Comparison of ENCODE assay signal across 8 cellular contexts in genomic region chr12:124940393-124941169, GRCh38. TPM values are rescaled to one million over a fixed set of nuclear protein-coding genes. Genes with fewer than 3 reads are reported as not detected.
DNase-seq lines count a peak whose midpoint lies in the region; TF ChIP-seq lines count a peak whose summit lies in the region.

No MANE protein-coding gene starts in this region.

- no peaks in the 10 kb centered on the region for H3K9me3 ChIP-seq in HAP-1
- no peaks in the 10 kb centered on the region for H3K9me3 ChIP-seq in cardiac muscle cell (ENCODE audit: low read depth)
- H3K9me3 ChIP-seq in prostate gland = no peaks in the 10 kb centered on the region
- H3K9me3 ChIP-seq in vagina = no peaks in the 10 kb centered on the region

- TF ChIP-seq CTCF in cardiac muscle cell (IDR thresholded peaks at IDR 0.05; ENCODE audit: low read depth, low read length) = peak; percentile 91
- TF ChIP-seq CTCF in prostate gland (IDR thresholded peaks at IDR 0.05) = peak; percentile 91 to 96 (median 94)
- peak; percentile 61 to 95 (median 75) for TF ChIP-seq CTCF in vagina (IDR thresholded peaks at IDR 0.05)

- in situ Hi-C loops in HAP-1 (cut with MboI; ENCODE audit: low sequenced_read_pairs) = no loop called here

- 8% methylated on average over 27 of the region's 27 CpGs for WGBS in prostate gland

- H3K4me1 ChIP-seq in HAP-1 (peaks cover 17% of the 10 kb centered on the region), cardiac muscle cell (ENCODE audit: low read depth) (peaks cover 11% of the 10 kb centered on the region), prostate gland (replicated peaks) (no peaks in the 10 kb centered on the region), vagina (peaks cover 22% of the 10 kb centered on the region)

- no peaks in the 10 kb centered on the region for H3K9me3 Mint-ChIP-seq in activated naive CD4-positive, alpha-beta T cell treated with anti-CD3 and anti-CD28 coated beads, Interleukin-2, amount 10 ng/mL, durations not matched to agents 7 days and 5 days

- no peak overlapping the region for H3K27ac Mint-ChIP-seq in activated naive CD4-positive, alpha-beta T cell treated with anti-CD3 and anti-CD28 coated beads, Interleukin-2, amount 10 ng/mL, durations not matched to agents 7 days and 5 days

- CTCF ChIA-PET in activated naive CD4-positive, alpha-beta T cell treated with anti-CD3 and anti-CD28 coated beads, Interleukin-2, amount 10 ng/mL, durations not matched to agents 7 days and 5 days (lab: Charles Lee) = interaction anchor here (0.5 to 8.7 kb wide), 23 partner anchors 10 to 242 kb away, joined by 3 to 156 read pairs (median 4); partner anchors contain the start of genes AACS, BRI3BP and UBC

- H3K4me3 ChIP-seq in HAP-1 (peak overlapping the region; percentile 38), cardiac muscle cell (peak overlapping the region; percentile 48), prostate gland (peak overlapping the region; percentile 32 to 36), vagina (peak overlapping the region; percentile 48 to 51)

- H3K36me3 Mint-ChIP-seq in activated naive CD4-positive, alpha-beta T cell treated with anti-CD3 and anti-CD28 coated beads, Interleukin-2, amount 10 ng/mL, durations not matched to agents 7 days and 5 days = peaks cover 7% of the 10 kb centered on the region

- no peaks in the 10 kb centered on the region for H3K27me3 ChIP-seq in HAP-1 (ENCODE audit: low read depth)
- H3K27me3 ChIP-seq in cardiac muscle cell = no peaks in the 10 kb centered on the region
- H3K27me3 ChIP-seq in prostate gland (replicated peaks; ENCODE audit: insufficient read depth) = no peaks in the 10 kb centered on the region
- H3K27me3 ChIP-seq in vagina = no peaks in the 10 kb centered on the region

- H3K4me3 Mint-ChIP-seq in activated naive CD4-positive, alpha-beta T cell treated with anti-CD3 and anti-CD28 coated beads, Interleukin-2, amount 10 ng/mL, durations not matched to agents 7 days and 5 days = no peak overlapping the region

- H3K27me3 Mint-ChIP-seq in activated naive CD4-positive, alpha-beta T cell treated with anti-CD3 and anti-CD28 coated beads, Interleukin-2, amount 10 ng/mL, durations not matched to agents 7 days and 5 days = no peaks in the 10 kb centered on the region

- DNase-seq in GM04503 (ENCODE audit: low read depth) (peak; percentile 56), HAP-1 (ENCODE audit: low spot score in 2 of 2) (peak; percentile 90 to 95), NCI-H460 (ENCODE audit: extremely low read depth, low read depth) (peak; percentile 96), cardiac muscle cell (ENCODE audit: low read depth in 1 of 2, low spot score in 1 of 2) (peak; percentile 89 to 93), prostate gland (ENCODE audit: low spot score) (peak; percentile 90), vagina (ENCODE audit: extremely low spot score in 2 of 2) (peak in 1 of 2 donors; percentile 96), NCI-H774 (lab: John Stamatoyannopoulos, UW) (no peak)
- peak; percentile 90 for DNase-seq in activated naive CD4-positive, alpha-beta T cell treated with anti-CD3 and anti-CD28 coated beads, Interleukin-2, amount 10 ng/mL, durations not matched to agents 7 days and 5 days

- intact Hi-C loops in prostate gland (cut with DNase I) = no loop called here
- intact Hi-C loops in vagina (cut with DNase I) = no loop called here

- TF ChIP-seq POLR2A in prostate gland (IDR thresholded peaks at IDR 0.05) = peak; percentile 8
- TF ChIP-seq POLR2A in vagina (IDR thresholded peaks at IDR 0.05) = no peak

- H3K36me3 ChIP-seq in HAP-1 (replicated peaks) (no peaks in the 10 kb centered on the region), cardiac muscle cell (no peaks in the 10 kb centered on the region), prostate gland (no peaks in the 10 kb centered on the region), vagina (no peaks in the 10 kb centered on the region)

- H3K27ac ChIP-seq in cardiac muscle cell = peak overlapping the region; percentile 94
- H3K27ac ChIP-seq in prostate gland = peak overlapping the region; percentile 93 to 95
- H3K27ac ChIP-seq in vagina = peak overlapping the region; percentile 97

- H3K4me1 Mint-ChIP-seq in activated naive CD4-positive, alpha-beta T cell treated with anti-CD3 and anti-CD28 coated beads, Interleukin-2, amount 10 ng/mL, durations not matched to agents 7 days and 5 days = peaks cover 24% of the 10 kb centered on the region

RNA-seq across cellular contexts. Expression of gene UBC, which starts 26.1 kb away (rescaled TPM):
- 1,852 and 1,911 TPM in 2 replicates for total RNA-seq in NCI-H460 (2014; rRNA removed; shearing (Covaris generic))
- polyA plus RNA-seq in NCI-H460 (2014; cell fraction: nucleus; rRNA removed) = 800 and 1,047 TPM in 2 replicates
- total RNA-seq in cardiac muscle cell = 831 and 1,139 TPM in 2 replicates
- polyA plus RNA-seq in cardiac muscle cell = 897 and 1,281 TPM in 2 replicates
- 1,000 to 10,000 TPM in 1 of 2 donors, 100 to 1,000 TPM in 1; 854 to 1,154 TPM for total RNA-seq in prostate gland
- 2,671 TPM for total RNA-seq in vagina

RNA-seq across cellular contexts. Expression of gene DHX37, which starts 48.4 kb away (rescaled TPM):
- total RNA-seq in NCI-H460 (2014; rRNA removed; shearing (Covaris generic)) = 20.3 and 20.8 TPM in 2 replicates
- polyA plus RNA-seq in NCI-H460 (2014; cell fraction: nucleus; rRNA removed) = 35.8 and 56.8 TPM in 2 replicates
- total RNA-seq in cardiac muscle cell = 12.9 and 13.2 TPM in 2 replicates
- 4.8 and 6.0 TPM in 2 replicates for polyA plus RNA-seq in cardiac muscle cell
- 10 to 100 TPM in 1 of 2 donors, 1 to 10 TPM in 1; 9.8 to 15.8 TPM for total RNA-seq in prostate gland
- 11.3 TPM for total RNA-seq in vagina

RNA-seq across cellular contexts. Expression of gene BRI3BP, which starts 52.9 kb away (rescaled TPM):
- 23.3 and 23.7 TPM in 2 replicates for total RNA-seq in NCI-H460 (2014; rRNA removed; shearing (Covaris generic))
- polyA plus RNA-seq in NCI-H460 (2014; cell fraction: nucleus; rRNA removed) = 22.1 and 29.8 TPM in 2 replicates
- 3.5 and 7.5 TPM in 2 replicates for total RNA-seq in cardiac muscle cell
- 2.5 and 4.3 TPM in 2 replicates for polyA plus RNA-seq in cardiac muscle cell
- 1 to 10 TPM; 3.4 to 8.6 TPM for total RNA-seq in prostate gland
- total RNA-seq in vagina = 4.4 TPM
